10 cellular contexts compared by ENCODE assay signal in the genomic region with DNA sequence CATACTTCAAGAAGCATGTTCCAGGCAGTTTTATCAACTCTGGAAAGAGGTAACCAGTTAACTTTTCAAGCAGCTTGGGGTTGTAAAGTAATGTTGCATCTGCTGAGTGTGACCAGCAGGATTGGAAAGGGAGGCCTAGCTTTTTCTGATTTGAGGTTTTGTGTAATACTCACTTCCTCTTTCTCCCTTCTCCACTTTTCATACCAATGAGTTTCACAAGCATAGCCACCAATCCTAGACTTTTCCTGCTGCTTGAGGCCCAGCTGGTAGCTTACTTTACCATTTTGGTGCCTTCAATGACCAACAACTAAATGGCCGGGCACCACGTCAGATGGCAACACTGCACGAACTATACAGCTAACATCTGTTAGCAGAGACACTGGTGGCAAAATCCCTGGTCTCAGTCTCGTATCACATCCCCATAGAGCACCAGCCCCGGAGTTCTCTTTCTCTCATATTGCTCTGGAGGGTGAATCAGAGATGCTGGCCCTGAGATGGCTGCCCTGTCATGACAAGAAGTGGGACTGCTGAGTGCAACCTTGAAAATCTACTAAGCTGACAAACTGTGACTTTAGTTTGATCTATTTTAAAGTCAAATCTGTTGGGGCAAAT. TPM values are rescaled to one million over a fixed set of nuclear protein-coding genes. Genes with fewer than 3 reads are reported as not detected.
DNase-seq lines count a peak whose midpoint lies in the region; ATAC-seq lines count a peak whose summit lies in the region.
"Had no signal": no experiment of that assay in that cellular context is flagged by ENCODE, and none has a peak within 500 bp of the region (broad histone marks: within the 10 kb centered on the region; RNA-seq: fewer than 3 reads in every experiment).

No MANE protein-coding gene starts in this region.

- peaks cover 6 to 13% of the 10 kb centered on the region in 2 donors for H3K4me1 Mint-ChIP-seq in stimulated activated naive B cell treated with anti-CD40 and anti-IgM and Interleukin-4, amounts not matched to agents 10 μg/mL and 1 μg/mL and 100 μg/mL, for 72 hours

- H3K27ac ChIP-seq in SJCRH30 = no peak overlapping the region
- H3K27ac ChIP-seq: gastrocnemius medialis had no signal

- no peaks in the 10 kb centered on the region for H3K9me3 ChIP-seq in SJCRH30 (replicated peaks)
- H3K9me3 ChIP-seq: gastrocnemius medialis had no signal

- no peaks in the 10 kb centered on the region for H3K4me1 ChIP-seq in SJCRH30
- H3K4me1 ChIP-seq: gastrocnemius medialis had no signal

- no peak overlapping the region for H3K27ac Mint-ChIP-seq in stimulated activated naive B cell treated with anti-CD40 and anti-IgM and Interleukin-4, amounts not matched to agents 10 μg/mL and 1 μg/mL and 100 μg/mL, for 72 hours
- H3K27ac Mint-ChIP-seq: activated naive CD4-positive, alpha-beta T cell treated with anti-CD3 and anti-CD28 coated beads, Interleukin-2, amount 50 U/mL, for 72 hours had no signal

- H3K27me3 Mint-ChIP-seq in stimulated activated naive B cell treated with anti-CD40 and anti-IgM and Interleukin-4, amounts not matched to agents 10 μg/mL and 1 μg/mL and 100 μg/mL, for 72 hours = peaks cover 0 to 4% of the 10 kb centered on the region in 2 donors

- H3K27me3 ChIP-seq in SJCRH30 = no peaks in the 10 kb centered on the region
- H3K27me3 ChIP-seq: gastrocnemius medialis had no signal

- H3K36me3 Mint-ChIP-seq in stimulated activated naive B cell treated with anti-CD40 and anti-IgM and Interleukin-4, amounts not matched to agents 10 μg/mL and 1 μg/mL and 100 μg/mL, for 72 hours = peaks cover 3 to 4% of the 10 kb centered on the region in 2 donors

- ATAC-seq in GM19043 (IDR thresholded peaks at IDR 0.05; ENCODE audit: low read depth, unreplicated experiment) (peak; percentile 91), HG02884 (IDR thresholded peaks at IDR 0.05; ENCODE audit: unreplicated experiment) (peak; percentile 96)
- peak; percentile 80 to 86 for ATAC-seq in stimulated activated naive B cell treated with anti-CD40 and anti-IgM and Interleukin-4, amounts not matched to agents 10 μg/mL and 1 μg/mL and 100 μg/mL, for 72 hours (replicated peaks)
- ATAC-seq: activated naive CD4-positive, alpha-beta T cell treated with anti-CD3 and anti-CD28 coated beads, Interleukin-2, amount 50 U/mL, for 72 hours; gastrocnemius medialis; Panc1 had no signal

- no peaks in the 10 kb centered on the region for H3K36me3 ChIP-seq in SJCRH30
- H3K36me3 ChIP-seq: gastrocnemius medialis had no signal

- in situ Hi-C loops in G401 (cut with HindIII; ENCODE audit: low sequenced_read_pairs) = no loop called here

- no peak overlapping the region for H3K4me3 Mint-ChIP-seq in stimulated activated naive B cell treated with anti-CD40 and anti-IgM and Interleukin-4, amounts not matched to agents 10 μg/mL and 1 μg/mL and 100 μg/mL, for 72 hours

- peaks cover 0 to 2% of the 10 kb centered on the region in 2 donors for H3K9me3 Mint-ChIP-seq in stimulated activated naive B cell treated with anti-CD40 and anti-IgM and Interleukin-4, amounts not matched to agents 10 μg/mL and 1 μg/mL and 100 μg/mL, for 72 hours
- H3K9me3 Mint-ChIP-seq: activated naive CD4-positive, alpha-beta T cell treated with anti-CD3 and anti-CD28 coated beads, Interleukin-2, amount 50 U/mL, for 72 hours had no signal

- H3K4me3 ChIP-seq in SJCRH30 = no peak overlapping the region
- H3K4me3 ChIP-seq: gastrocnemius medialis had no signal

- DNase-seq in NAMALWA (ENCODE audit: low spot score) (peak; percentile 38), SJCRH30 (no peak), G401 (ENCODE audit: low spot score) (no peak)
- DNase-seq in stimulated activated naive B cell treated with anti-CD40 and anti-IgM and Interleukin-4, amounts not matched to agents 10 μg/mL and 1 μg/mL and 100 μg/mL, for 72 hours = no peak
- no peak for DNase-seq in activated CD4-positive, CD25-positive, alpha-beta regulatory T cell treated with anti-CD3 and anti-CD28 coated beads, Interleukin-2, amount 50 U/mL, for 72 hours
- DNase-seq: gastrocnemius medialis had no signal

RNA-seq across cellular contexts. Expression of gene GPR88, which starts 14.8 kb away (rescaled TPM):
- total RNA-seq in SJCRH30 (2014; rRNA removed; shearing (Covaris generic)) = not detected in 2 replicates
- not detected in 2 replicates for total RNA-seq in G401 (2014; rRNA removed; shearing (Covaris generic))
- total RNA-seq: activated naive CD4-positive, alpha-beta T cell treated with anti-CD3 and anti-CD28 coated beads, Interleukin-2, amount 50 U/mL, for 72 hours had no signal
